Comparison of ENCODE assay signal across 8 cellular contexts in genomic region chr4:78656968-78657445, GRCh38.
DNase-seq lines count a peak whose midpoint lies in the region; ATAC-seq and TF ChIP-seq lines count a peak whose summit lies in the region.

No MANE protein-coding gene starts in this region.

- H3K27me3 ChIP-seq in effector memory CD4-positive, alpha-beta T cell (replicated peaks; ENCODE audit: control insufficient read depth, insufficient read depth, low read length, poor library complexity, severe bottlenecking), result no peaks in the 10 kb centered on the region
- H3K27me3 ChIP-seq in ascending aorta, result no peaks in the 10 kb centered on the region

- no peak overlapping the region for H3K27ac ChIP-seq in effector memory CD4-positive, alpha-beta T cell (ENCODE audit: insufficient read depth, low read length, poor library complexity, severe bottlenecking)
- peak overlapping the region in 1 of 2 donors; percentile 1 for H3K27ac ChIP-seq in ascending aorta

- H3K4me3 Mint-ChIP-seq in naive thymus-derived CD8-positive, alpha-beta T cell, result peak overlapping the region; percentile 70 to 83 (median 74)

- peak; percentile 42 to 44 for DNase-seq in activated T-cell treated with anti-CD3 and anti-CD28 coated beads, Interleukin-2, amount 50 U/mL, for 48 hours
- peak in 5 of 10 donors; percentile 1 to 36 (median 27) for DNase-seq in naive thymus-derived CD8-positive, alpha-beta T cell
- DNase-seq in effector memory CD4-positive, alpha-beta T cell, result no peak
- no peak for DNase-seq in ascending aorta (ENCODE audit: low spot score in 2 of 2)
- DNase-seq in OCI-M2 (lab: John Stamatoyannopoulos, UW; ENCODE audit: unreplicated experiment), result no peak
- DNase-seq in NCI-H748 (lab: John Stamatoyannopoulos, UW; ENCODE audit: unreplicated experiment), result no peak

- ATAC-seq in GM18499 (IDR thresholded peaks at IDR 0.05; ENCODE audit: insufficient read depth, unreplicated experiment) (peak; percentile 40), HG03558 (IDR thresholded peaks at IDR 0.05; ENCODE audit: extremely low read depth, unreplicated experiment) (peak; percentile 33)
- ATAC-seq in naive thymus-derived CD8-positive, alpha-beta T cell, result peak; percentile 54 to 55

- peaks cover 18 to 44% (median 40%) of the 10 kb centered on the region in 4 donors for H3K4me1 Mint-ChIP-seq in naive thymus-derived CD8-positive, alpha-beta T cell

- H3K4me1 ChIP-seq in effector memory CD4-positive, alpha-beta T cell (ENCODE audit: control insufficient read depth, insufficient read depth, low read length, poor library complexity, severe bottlenecking), result peaks cover 9% of the 10 kb centered on the region
- H3K4me1 ChIP-seq in ascending aorta, result peaks cover 0 to 3% of the 10 kb centered on the region in 2 donors

- intact Hi-C loops in ascending aorta (cut with DNase I), result no loop called here

- POLR2A ChIA-PET in naive thymus-derived CD8-positive, alpha-beta T cell (lab: Charles Lee), result interaction anchor here (0.9 kb wide), 1 partner anchor 120 kb away, joined by 3 read pairs; no protein-coding TSS in a partner anchor

- no peaks in the 10 kb centered on the region for H3K27me3 Mint-ChIP-seq in naive thymus-derived CD8-positive, alpha-beta T cell

- no peak overlapping the region for H3K4me3 ChIP-seq in effector memory CD4-positive, alpha-beta T cell (ENCODE audit: insufficient read depth, low read depth, low read length, poor library complexity, severe bottlenecking)
- no peak overlapping the region for H3K4me3 ChIP-seq in ascending aorta

- TF ChIP-seq CTCF in ascending aorta (IDR thresholded peaks at IDR 0.05), result no peak

- H3K9me3 Mint-ChIP-seq in naive thymus-derived CD8-positive, alpha-beta T cell, result no peaks in the 10 kb centered on the region

- H3K36me3 ChIP-seq in effector memory CD4-positive, alpha-beta T cell (ENCODE audit: control insufficient read depth, insufficient read depth, low read length), result no peaks in the 10 kb centered on the region
- no peaks in the 10 kb centered on the region for H3K36me3 ChIP-seq in ascending aorta

- peak overlapping the region; percentile 19 to 87 (median 70) for H3K27ac Mint-ChIP-seq in naive thymus-derived CD8-positive, alpha-beta T cell

- H3K36me3 Mint-ChIP-seq in naive thymus-derived CD8-positive, alpha-beta T cell, result no peaks in the 10 kb centered on the region

- H3K9me3 ChIP-seq in effector memory CD4-positive, alpha-beta T cell (ENCODE audit: control insufficient read depth, low read length), result no peaks in the 10 kb centered on the region
- no peaks in the 10 kb centered on the region for H3K9me3 ChIP-seq in ascending aorta

Comparison
In these comparisons a context has a peak if more than half of its experiments do, and no peak if none do; other contexts are left out.
1. DNase-seq: peak in activated T-cell treated with anti-CD3 and anti-CD28 coated beads, Interleukin-2, amount 50 U/mL, for 48 hours (2 of 2); none in effector memory CD4-positive, alpha-beta T cell (0 of 3), ascending aorta (0 of 2), OCI-M2 (single experiment) and NCI-H748 (single experiment).
2. Peak in every context shown above with its lines, with median percentiles within 50 percentile points of each other: ATAC-seq.